Comparison of ENCODE assay signal across 8 cellular contexts in genomic region chr7:97179454-97180104, GRCh38.
DNase-seq lines count a peak whose midpoint lies in the region; ATAC-seq and TF ChIP-seq lines count a peak whose summit lies in the region.

No MANE protein-coding gene starts in this region.

- H4K20me1 ChIP-seq in GM23338 (replicated peaks; ENCODE audit: insufficient read depth) = peaks cover 9% of the 10 kb centered on the region; the same call in 1 of the 2 replicates

- H3K27ac Mint-ChIP-seq in GM23338 = no peak overlapping the region

- H3K9me3 Mint-ChIP-seq in GM23338 = no peaks in the 10 kb centered on the region

- no peaks in the 10 kb centered on the region for H3K4me1 ChIP-seq in GM23338 (ENCODE audit: insufficient read depth)

- no peak for TF ChIP-seq POLR2A in NB4 (IDR thresholded peaks at IDR 0.05; ENCODE audit: extremely low read depth, insufficient read length)

- TF ChIP-seq CTCF in GM23338 (conservative IDR thresholded peaks at IDR 0.05; ENCODE audit: low read depth in 2 of 2) (peak; percentile 67 to 80), NB4 (IDR thresholded peaks at IDR 0.05; ENCODE audit: low read depth, low read length) (peak; percentile 79), cardiac fibroblast (IDR thresholded peaks at IDR 0.05; ENCODE audit: low read depth, low read length) (peak; percentile 77), kidney epithelial cell (IDR thresholded peaks at IDR 0.05; ENCODE audit: insufficient read depth, low read length, poor library complexity, severe bottlenecking) (peak; percentile 82)

- ATAC-seq in GM23338 = peak; percentile 62

- H3K36me3 Mint-ChIP-seq in GM23338 (ENCODE audit: low read depth) = peaks cover 22% of the 10 kb centered on the region

- H3K27me3 ChIP-seq in GM23338 (ENCODE audit: insufficient read depth) = no peaks in the 10 kb centered on the region
- no peaks in the 10 kb centered on the region for H3K27me3 ChIP-seq in kidney epithelial cell (ENCODE audit: control insufficient read depth, insufficient read depth, low read length)

- no peaks in the 10 kb centered on the region for H3F3A ChIP-seq in GM23338 (replicated peaks; ENCODE audit: low read depth)

- no peak overlapping the region for H3K4me2 ChIP-seq in GM23338

- peaks cover 2% of the 10 kb centered on the region for H3K27me3 Mint-ChIP-seq in GM23338 (ENCODE audit: insufficient read depth, low read depth, poor library complexity)

- H3K36me3 ChIP-seq in GM23338 (ENCODE audit: insufficient read depth) (peaks cover 6% of the 10 kb centered on the region; the same call in 1 of the 2 replicates), kidney epithelial cell (ENCODE audit: control insufficient read depth, insufficient read depth, low read length) (no peaks in the 10 kb centered on the region)

- H3K27ac ChIP-seq in GM23338 (ENCODE audit: low read depth) = no peak overlapping the region

- DNase-seq in GF-D8 (lab: John Stamatoyannopoulos, UW) (peak; percentile 29), GM23338 (ENCODE audit: low spot score) (peak; percentile 73), NB4 (ENCODE audit: low read depth) (peak; percentile 76), SW480 (ENCODE audit: low spot score) (peak; percentile 65), cardiac fibroblast (ENCODE audit: low read depth in 2 of 2) (peak; percentile 77 to 79), kidney epithelial cell (ENCODE audit: low read depth) (peak; percentile 18), KG1 (lab: John Stamatoyannopoulos, UW) (no peak)
- DNase-seq in stimulated activated CD4-positive, alpha-beta T cell treated with anti-CD3 and anti-CD28 coated beads, Interleukin-4, amount 100 ng/mL, for 4 hours = peak; percentile 11 to 20

- H3K4me3 ChIP-seq in GM23338 = no peak overlapping the region
- H3K4me3 ChIP-seq in NB4 (ENCODE audit: low read depth, low read length) = no peak overlapping the region
- no peak overlapping the region for H3K4me3 ChIP-seq in cardiac fibroblast (replicated peaks in 1 of 2; ENCODE audit: low read depth in 2 of 2, low read length in 2 of 2)
- no peak overlapping the region for H3K4me3 ChIP-seq in kidney epithelial cell (ENCODE audit: low read depth, low read length)

- no peaks in the 10 kb centered on the region for H3K9me2 ChIP-seq in GM23338 (ENCODE audit: insufficient read depth)

- H2AFZ ChIP-seq in GM23338 = no peak overlapping the region

- no peak overlapping the region for H3K4me3 Mint-ChIP-seq in GM23338

- H3K79me2 ChIP-seq in GM23338 (replicated peaks; ENCODE audit: insufficient read depth) = peaks cover 23% of the 10 kb centered on the region

- no peaks in the 10 kb centered on the region for H3K4me1 Mint-ChIP-seq in GM23338

TF ChIP-seq in GM23338, 12 proteins besides CTCF, POLR2A, EP300 and RAD21:
- TF ChIP-seq JUNB (IDR thresholded peaks at IDR 0.05; ENCODE audit: unreplicated experiment) = no peak
- no peak for TF ChIP-seq ETS1 (IDR thresholded peaks at IDR 0.05)
- TF ChIP-seq REST (IDR thresholded peaks at IDR 0.05; ENCODE audit: unreplicated experiment) = no peak
- no peak for TF ChIP-seq STAT1 (IDR thresholded peaks at IDR 0.05; ENCODE audit: unreplicated experiment)
- no peak for TF ChIP-seq ZNF462 (CRISPR knock-in tag; IDR thresholded peaks at IDR 0.05)
- no peak for TF ChIP-seq POLR2AphosphoS5 (IDR thresholded peaks at IDR 0.05; ENCODE audit: low read depth)
- no peak for TF ChIP-seq EZH2phosphoT487 (IDR thresholded peaks at IDR 0.05; ENCODE audit: unreplicated experiment)
- no peak for TF ChIP-seq ZNF331 (CRISPR knock-in tag; IDR thresholded peaks at IDR 0.05; ENCODE audit: low read depth)
TF ChIP-seq in GM23338: peak in this region for 0.
